19 cellular contexts compared by ENCODE assay signal in genomic region chr13:38693641-38694040, GRCh38. TPM values are rescaled to one million over a fixed set of nuclear protein-coding genes. Genes with fewer than 3 reads are reported as not detected.
DNase-seq lines count a peak whose midpoint lies in the region; ATAC-seq and TF ChIP-seq lines count a peak whose summit lies in the region.
"Had no signal": no experiment of that assay in that cellular context is flagged by ENCODE, and none has a peak within 500 bp of the region (broad histone marks: within the 10 kb centered on the region; RNA-seq: fewer than 3 reads in every experiment).

No MANE protein-coding gene starts in this region.

- H2BK12ac ChIP-seq in trophoblast cell (ENCODE audit: low read length), result no peak overlapping the region

- H3K14ac ChIP-seq in trophoblast cell (ENCODE audit: low read length), result no peak overlapping the region

- no peaks in the 10 kb centered on the region for H3K9me3 Mint-ChIP-seq in Calu3 (ENCODE audit: low read depth, unreplicated experiment)
- H3K9me3 Mint-ChIP-seq: stimulated activated memory B cell treated with anti-CD40 and anti-IgM and Interleukin-4, amounts not matched to agents 10 μg/mL and 1 μg/mL and 100 μg/mL, for 72 hours had no signal

- no peak overlapping the region for H3K27ac ChIP-seq in HUES64 (ENCODE audit: low read depth, low read length)
- no peak overlapping the region for H3K27ac ChIP-seq in trophoblast cell (ENCODE audit: low read depth, low read length)
- H3K27ac ChIP-seq in aorta (ENCODE audit: low read depth in 1 of 2, low read length in 2 of 2), result no peak overlapping the region
- H3K27ac ChIP-seq: colonic mucosa, tibial artery had no signal

- H2AK5ac ChIP-seq in trophoblast cell (ENCODE audit: low read length), result no peak overlapping the region

- CTCF ChIA-PET in Calu3 (lab: Charles Lee), result interaction anchor here (1.5 kb wide), 1 partner anchor 8 kb away, joined by 4 read pairs; no protein-coding TSS in a partner anchor

- H3K4ac ChIP-seq in trophoblast cell (ENCODE audit: low read depth, low read length), result peak overlapping the region; percentile 13

- no peak overlapping the region for H2AFZ ChIP-seq in trophoblast cell (ENCODE audit: insufficient read depth, low read length, poor library complexity)

- peaks cover 8% of the 10 kb centered on the region for H3K36me3 Mint-ChIP-seq in Calu3 (ENCODE audit: insufficient read depth, unreplicated experiment)
- H3K36me3 Mint-ChIP-seq: activated naive CD4-positive, alpha-beta T cell treated with anti-CD3 and anti-CD28 coated beads, Interleukin-2, amount 50 U/mL, for 72 hours; stimulated activated memory B cell treated with anti-CD40 and anti-IgM and Interleukin-4, amounts not matched to agents 10 μg/mL and 1 μg/mL and 100 μg/mL, for 72 hours had no signal

- intact Hi-C loops in Calu3 (cut with micrococcal nuclease; ENCODE audit: unreplicated experiment), result no loop called here
- intact Hi-C loops in left ventricle myocardium superior (cut with micrococcal nuclease), result loop anchor here (10.0 kb wide), 1 partner anchor 71 kb away; no protein-coding TSS in a partner anchor
- intact Hi-C loops in aorta (cut with DNase I), result no loop called here

- peaks cover 17% of the 10 kb centered on the region for H3K4me1 Mint-ChIP-seq in Calu3 (ENCODE audit: low read depth, unreplicated experiment)
- H3K4me1 Mint-ChIP-seq: activated CD4-positive, alpha-beta T cell treated with anti-CD3 and anti-CD28 coated beads for 36 hours; stimulated activated memory B cell treated with anti-CD40 and anti-IgM and Interleukin-4, amounts not matched to agents 10 μg/mL and 1 μg/mL and 100 μg/mL, for 72 hours had no signal

- peak overlapping the region; percentile 63 for H3K4me2 ChIP-seq in trophoblast cell (ENCODE audit: low read length)

- no peak overlapping the region for H4K12ac ChIP-seq in trophoblast cell (ENCODE audit: low read depth, low read length)

- H3K23ac ChIP-seq in trophoblast cell (ENCODE audit: low read length), result no peak overlapping the region

- DNase-seq in Calu3, result no peak
- no peak for DNase-seq in left ventricle myocardium superior
- no peak for DNase-seq in trophoblast cell
- DNase-seq in aorta, result no peak
- DNase-seq: activated CD4-positive, alpha-beta T cell treated with anti-CD3 and anti-CD28 coated beads for 36 hours; colonic mucosa; DND-41; left colon; NCI-H1417 treated with DMSO at 0.1 percent for 48 hours; NCI-H2171; NCI-H524 treated with DMSO at 0.1 percent for 48 hours; sigmoid colon; tibial artery had no signal

- peaks cover 7% of the 10 kb centered on the region for H3K27me3 ChIP-seq in HUES64 (ENCODE audit: insufficient read depth, low read length)
- no peaks in the 10 kb centered on the region for H3K27me3 ChIP-seq in trophoblast cell (ENCODE audit: insufficient read depth, low read length)
- H3K27me3 ChIP-seq in aorta (ENCODE audit: control insufficient read depth in 1 of 2, insufficient read depth in 2 of 2, low read length in 1 of 2), result no peaks in the 10 kb centered on the region
- H3K27me3 ChIP-seq: colonic mucosa had no signal

- ATAC-seq in left ventricle myocardium superior, result peak; percentile 74
- no peak for ATAC-seq in HG02852 (IDR thresholded peaks at IDR 0.05; ENCODE audit: unreplicated experiment)
- ATAC-seq in aorta (ENCODE audit: low FRiP score), result no peak
- no peak for ATAC-seq in HG03565 (IDR thresholded peaks at IDR 0.05; ENCODE audit: unreplicated experiment)
- ATAC-seq: activated CD4-positive, alpha-beta T cell treated with anti-CD3 and anti-CD28 coated beads for 36 hours; activated naive CD4-positive, alpha-beta T cell treated with anti-CD3 and anti-CD28 coated beads, Interleukin-2, amount 50 U/mL, for 72 hours; HCT116; left colon; stimulated activated memory B cell treated with anti-CD40 and anti-IgM and Interleukin-4, amounts not matched to agents 10 μg/mL and 1 μg/mL and 100 μg/mL, for 72 hours had no signal

- H3K9me3 ChIP-seq in HUES64 (ENCODE audit: insufficient read depth, low read depth, low read length) (no peaks in the 10 kb centered on the region), trophoblast cell (ENCODE audit: insufficient read depth, low read depth, low read length) (peaks cover 13% of the 10 kb centered on the region), aorta (ENCODE audit: control insufficient read depth, low read length) (no peaks in the 10 kb centered on the region)
- H3K9me3 ChIP-seq: colonic mucosa, sigmoid colon, tibial artery had no signal

- TF ChIP-seq CTCF in Calu3 (IDR thresholded peaks at IDR 0.05; ENCODE audit: unreplicated experiment), result no peak

- H3K18ac ChIP-seq in trophoblast cell (ENCODE audit: low read length), result no peak overlapping the region

- 94% methylated on average over 2 of the region's 2 CpGs for WGBS in HUES64
- WGBS in trophoblast cell (ENCODE audit: extremely low coverage, insufficient coverage, insufficient read length), result no CpG with 5 or more reads among the region's 2 CpGs
- 34 to 37% methylated on average over 2 of the region's 2 CpGs for WGBS in aorta, 2 donors

- peaks cover 14% of the 10 kb centered on the region for H3K79me2 ChIP-seq in trophoblast cell (ENCODE audit: control insufficient read depth, insufficient read depth, low read length, poor library complexity)

- H3K9ac ChIP-seq in HUES64 (ENCODE audit: low read depth, low read length) (no peak overlapping the region), trophoblast cell (ENCODE audit: low read length) (no peak overlapping the region)

- no peak overlapping the region for H2BK120ac ChIP-seq in trophoblast cell (ENCODE audit: insufficient read depth, low read length, poor library complexity)

- H3K79me1 ChIP-seq in trophoblast cell (ENCODE audit: low read length), result no peaks in the 10 kb centered on the region

- peak overlapping the region; percentile 52 for H3K4me3 Mint-ChIP-seq in Calu3 (ENCODE audit: low read depth, unreplicated experiment)
- H3K4me3 Mint-ChIP-seq: activated CD4-positive, alpha-beta T cell treated with anti-CD3 and anti-CD28 coated beads for 36 hours; stimulated activated memory B cell treated with anti-CD40 and anti-IgM and Interleukin-4, amounts not matched to agents 10 μg/mL and 1 μg/mL and 100 μg/mL, for 72 hours had no signal

- H3K27ac Mint-ChIP-seq in Calu3 (ENCODE audit: unreplicated experiment), result no peak overlapping the region
- H3K27ac Mint-ChIP-seq: activated CD4-positive, alpha-beta T cell treated with anti-CD3 and anti-CD28 coated beads for 36 hours; activated naive CD4-positive, alpha-beta T cell treated with anti-CD3 and anti-CD28 coated beads, Interleukin-2, amount 50 U/mL, for 72 hours; stimulated activated memory B cell treated with anti-CD40 and anti-IgM and Interleukin-4, amounts not matched to agents 10 μg/mL and 1 μg/mL and 100 μg/mL, for 72 hours had no signal

- no peak overlapping the region for H2BK5ac ChIP-seq in trophoblast cell (ENCODE audit: low read depth, low read length, poor library complexity)

- no peak overlapping the region for H4K8ac ChIP-seq in trophoblast cell (ENCODE audit: low read depth, low read length)

- BruUV-seq in Calu3 (replicated peaks; lab: Mats Ljungman, UMichigan), result no TSS peak

- H4K91ac ChIP-seq in trophoblast cell (ENCODE audit: low read depth, low read length), result no peak overlapping the region

- no peaks in the 10 kb centered on the region for H3K27me3 Mint-ChIP-seq in Calu3 (ENCODE audit: unreplicated experiment)
- H3K27me3 Mint-ChIP-seq: activated CD4-positive, alpha-beta T cell treated with anti-CD3 and anti-CD28 coated beads for 36 hours had no signal

- peak overlapping the region; percentile 5; the same call in 1 of the 2 replicates for H3K4me3 ChIP-seq in HUES64 (ENCODE audit: low read length)
- H3K4me3 ChIP-seq in trophoblast cell (ENCODE audit: low read depth, low read length), result no peak overlapping the region
- H3K4me3 ChIP-seq in aorta (ENCODE audit: low read length in 2 of 2), result no peak overlapping the region
- H3K4me3 ChIP-seq: colonic mucosa, sigmoid colon, tibial artery had no signal

- H3K4me1 ChIP-seq in HUES64 (ENCODE audit: insufficient read depth, low read length) (peaks cover 4% of the 10 kb centered on the region; the same call in 1 of the 2 replicates), trophoblast cell (ENCODE audit: control insufficient read depth in 1 of 2, insufficient read depth in 2 of 2, low read length in 2 of 2) (peaks cover 12 to 25% of the 10 kb centered on the region in 2 experiments), aorta (ENCODE audit: control insufficient read depth in 1 of 2, insufficient read depth in 2 of 2, low read length in 2 of 2) (peaks cover 0 to 2% of the 10 kb centered on the region in 2 donors)
- H3K4me1 ChIP-seq: colonic mucosa, sigmoid colon, tibial artery had no signal

- H3K36me3 ChIP-seq in HUES64 (ENCODE audit: insufficient read depth, low read length), result peaks cover 26% of the 10 kb centered on the region
- peaks cover 16 to 35% of the 10 kb centered on the region in 2 experiments for H3K36me3 ChIP-seq in trophoblast cell (ENCODE audit: control insufficient read depth in 1 of 2, insufficient read depth in 2 of 2, low read length in 2 of 2)
- no peaks in the 10 kb centered on the region for H3K36me3 ChIP-seq in aorta (ENCODE audit: control insufficient read depth in 1 of 2, insufficient read depth in 2 of 2, low read length in 1 of 2)
- H3K36me3 ChIP-seq: colonic mucosa, sigmoid colon, tibial artery had no signal

RNA-seq across cellular contexts. Expression of gene FREM2, which starts 6.8 kb away (rescaled TPM):
- total RNA-seq in Calu3 (2022) (23.1 and 25.4 TPM in 2 replicates), left ventricle myocardium superior (0.64 TPM), aorta (under 1 TPM; 0.16 to 0.18 TPM)
- polyA plus RNA-seq in HUES64 (2013, experiment 1 of 2), result 7.1 TPM
- polyA plus RNA-seq in HUES64 (2013, experiment 2 of 2), result 8.0 TPM
- 46.6 and 47.8 TPM in 2 replicates for polyA plus RNA-seq in trophoblast cell (2013)
- polyA plus RNA-seq in aorta, result not detected
- total RNA-seq: activated CD4-positive, alpha-beta T cell treated with anti-CD3 and anti-CD28 coated beads for 36 hours; activated naive CD4-positive, alpha-beta T cell treated with anti-CD3 and anti-CD28 coated beads, Interleukin-2, amount 50 U/mL, for 72 hours had no signal

Comparison
In these comparisons a context has a peak if more than half of its experiments do, and no peak if none do; other contexts are left out.
1. RNA of gene FREM2, which starts 6.8 kb away (total RNA-seq): 23.1 to 25.4 TPM in Calu3; 0.64 TPM in left ventricle myocardium superior (single experiment) and 0.16 to 0.18 TPM in aorta; every median in the first group is over 10 times any median in the second.